Comparison of ENCODE assay signal across 8 cellular contexts in genomic region chr4:1856071-1856919, GRCh38. TPM values are rescaled to one million over a fixed set of nuclear protein-coding genes. Genes with fewer than 3 reads are reported as not detected.
DNase-seq lines count a peak whose midpoint lies in the region; ATAC-seq and TF ChIP-seq lines count a peak whose summit lies in the region.

TSS of gene LETM1 (minus strand) at chr4:1856156. CDS start at chr4:1855950, 206 bp downstream.

- CTCF ChIA-PET in PC-9 (lab: Charles Lee), result no interaction called here

- peak within 1 kb of the TSS; percentile 99 for H2AFZ ChIP-seq in PC-9

- H3K79me2 ChIP-seq in PC-9 (ENCODE audit: low read depth), result peaks cover 61% of the 10 kb centered on the region

- H3K4me1 ChIP-seq in PC-9 (replicated peaks; ENCODE audit: insufficient read depth) (peaks cover 36% of the 10 kb centered on the region), esophagus (ENCODE audit: control insufficient read depth in 2 of 2, insufficient read depth in 2 of 2, low read length in 1 of 2) (peaks cover 15 to 21% of the 10 kb centered on the region in 2 donors), muscle layer of duodenum (ENCODE audit: control insufficient read depth in 1 of 2, insufficient read depth in 2 of 2, low read length in 2 of 2) (peaks cover 5 to 26% of the 10 kb centered on the region in 2 donors)

- DNase-seq in DMS53 (lab: John Stamatoyannopoulos, UW) (peak; percentile 100), PC-9 (peak; percentile 80 to 97)
- peak; percentile 89 for DNase-seq in Jurkat, Clone E6-1 (ENCODE audit: low read depth, low spot score)
- DNase-seq in activated T-cell treated with anti-CD3 and anti-CD28 coated beads, Interleukin-2, amount 50 U/mL, for 24 hours, result peak; percentile 95
- peak; percentile 82 to 93 for DNase-seq in stimulated activated CD8-positive, alpha-beta memory T cell treated with anti-CD3 and anti-CD28 coated beads, Interleukin-7, amount 100 ng/mL, for 4 hours (ENCODE audit: low read depth in 2 of 2)

- WGBS in esophagus, 2 donors, result 0% methylated on average over 96 to 106 of the region's 106 CpGs

- H3K4me3 ChIP-seq in Jurkat, Clone E6-1 (ENCODE audit: low read length), result peak within 1 kb of the TSS; percentile 74
- H3K4me3 ChIP-seq in PC-9 (peak within 1 kb of the TSS; percentile 82), esophagus (ENCODE audit: low read depth in 1 of 2, low read length in 2 of 2) (peak within 1 kb of the TSS; percentile 82 to 85), muscle layer of duodenum (ENCODE audit: low read depth in 1 of 2, low read length in 2 of 2) (peak within 1 kb of the TSS; percentile 62 to 90)

- H3K27me3 ChIP-seq in PC-9 (ENCODE audit: insufficient read depth, low read depth) (no peaks in the 10 kb centered on the region), esophagus (ENCODE audit: control insufficient read depth in 1 of 2, insufficient read depth in 2 of 2, low read length in 2 of 2) (no peaks in the 10 kb centered on the region), muscle layer of duodenum (ENCODE audit: low read depth, low read length) (no peaks in the 10 kb centered on the region)

- peak within 1 kb of the TSS; percentile 87 for H3K4me3 Mint-ChIP-seq in activated T-cell treated with anti-CD3 and anti-CD28 coated beads, Interleukin-2, amount 50 U/mL, for 24 hours

- H3K9me3 Mint-ChIP-seq in activated T-cell treated with anti-CD3 and anti-CD28 coated beads, Interleukin-2, amount 50 U/mL, for 24 hours, result no peaks in the 10 kb centered on the region

- H3K27me3 Mint-ChIP-seq in activated T-cell treated with anti-CD3 and anti-CD28 coated beads, Interleukin-2, amount 50 U/mL, for 24 hours, result no peaks in the 10 kb centered on the region

- peak; percentile 78 for ATAC-seq in GM21619 (IDR thresholded peaks at IDR 0.05; ENCODE audit: unreplicated experiment)

- H3K4me1 Mint-ChIP-seq in activated T-cell treated with anti-CD3 and anti-CD28 coated beads, Interleukin-2, amount 50 U/mL, for 24 hours (ENCODE audit: low read depth), result peaks cover 42% of the 10 kb centered on the region

- BruUV-seq in PC-9 (replicated peaks; lab: Mats Ljungman, UMichigan), result no TSS peak

- H3K27ac Mint-ChIP-seq in activated T-cell treated with anti-CD3 and anti-CD28 coated beads, Interleukin-2, amount 50 U/mL, for 24 hours, result peak within 1 kb of the TSS; percentile 86

- H3F3A ChIP-seq in PC-9 (ENCODE audit: insufficient read depth, low read depth), result peaks cover 15% of the 10 kb centered on the region; the same call in 1 of the 2 replicates

- peaks cover 15% of the 10 kb centered on the region for H4K20me1 ChIP-seq in PC-9 (ENCODE audit: insufficient read depth)

- POLR2A ChIA-PET in PC-9 (lab: Charles Lee; ENCODE audit: unreplicated experiment), result interaction anchor here (0.5 to 0.6 kb wide), 3 partner anchors 8 to 1382 kb away, joined by 3 to 16 read pairs (median 5); no protein-coding TSS in a partner anchor

- TF ChIP-seq CTCF in PC-9 (conservative IDR thresholded peaks at IDR 0.05), result no peak

- no peaks in the 10 kb centered on the region for H3K9me2 ChIP-seq in PC-9 (ENCODE audit: insufficient read depth)

- intact Hi-C loops in PC-9 (cut with micrococcal nuclease; ENCODE audit: unreplicated experiment), result loop anchor here (1.0 kb wide), 1 partner anchor 14 kb away; no protein-coding TSS in a partner anchor

- peaks cover 34% of the 10 kb centered on the region for H3K36me3 Mint-ChIP-seq in activated T-cell treated with anti-CD3 and anti-CD28 coated beads, Interleukin-2, amount 50 U/mL, for 24 hours (ENCODE audit: low read depth)

- H3K4me2 ChIP-seq in PC-9, result peak within 1 kb of the TSS; percentile 96

- H3K36me3 ChIP-seq in PC-9 (ENCODE audit: low read depth), result no peaks in the 10 kb centered on the region
- H3K36me3 ChIP-seq in esophagus (ENCODE audit: control insufficient read depth in 2 of 2, insufficient read depth in 2 of 2, low read length in 1 of 2), result peaks cover 0 to 4% of the 10 kb centered on the region in 2 donors
- H3K36me3 ChIP-seq in muscle layer of duodenum (ENCODE audit: control insufficient read depth in 1 of 2, insufficient read depth in 2 of 2, low read length in 2 of 2), result peaks cover 0 to 5% of the 10 kb centered on the region in 2 donors

- peak within 1 kb of the TSS; percentile 47; the same call in 1 of the 2 replicates for H3K27ac ChIP-seq in PC-9
- H3K27ac ChIP-seq in esophagus (ENCODE audit: low read depth in 2 of 2, low read length in 1 of 2), result peak within 1 kb of the TSS; percentile 88 to 89
- peak within 1 kb of the TSS; percentile 20 for H3K27ac ChIP-seq in muscle layer of duodenum (ENCODE audit: low read length)

- H3K9me3 ChIP-seq in PC-9 (ENCODE audit: insufficient read depth, low read depth), result no peaks in the 10 kb centered on the region
- H3K9me3 ChIP-seq in esophagus (ENCODE audit: control insufficient read depth in 2 of 2, insufficient read depth in 1 of 2, low read depth in 1 of 2, low read length in 1 of 2), result no peaks in the 10 kb centered on the region
- no peaks in the 10 kb centered on the region for H3K9me3 ChIP-seq in muscle layer of duodenum (ENCODE audit: control insufficient read depth in 1 of 2, low read length in 2 of 2)

RNA-seq across cellular contexts. Expression of gene LETM1, which starts in this region (rescaled TPM):
- 39.3 TPM for polyA plus RNA-seq in Jurkat, Clone E6-1 (2012; ENCODE audit: insufficient read depth, insufficient read length)
- 44.5 and 58.9 TPM in 2 replicates for total RNA-seq in PC-9 (2021)
- 10 to 100 TPM; 25.7 to 30.7 TPM for polyA plus RNA-seq in esophagus

Comparison
In these comparisons a context has a peak if more than half of its experiments do, and no peak if none do; other contexts are left out.
1. Peak in every context shown above with its lines: DNase-seq, ATAC-seq, H3K4me3 ChIP-seq and H3K27ac ChIP-seq.
2. H3K27ac ChIP-seq: peak in every context shown above with its lines; median percentile 88 in esophagus; 47 in PC-9; 20 in muscle layer of duodenum.